In the genomic region with DNA sequence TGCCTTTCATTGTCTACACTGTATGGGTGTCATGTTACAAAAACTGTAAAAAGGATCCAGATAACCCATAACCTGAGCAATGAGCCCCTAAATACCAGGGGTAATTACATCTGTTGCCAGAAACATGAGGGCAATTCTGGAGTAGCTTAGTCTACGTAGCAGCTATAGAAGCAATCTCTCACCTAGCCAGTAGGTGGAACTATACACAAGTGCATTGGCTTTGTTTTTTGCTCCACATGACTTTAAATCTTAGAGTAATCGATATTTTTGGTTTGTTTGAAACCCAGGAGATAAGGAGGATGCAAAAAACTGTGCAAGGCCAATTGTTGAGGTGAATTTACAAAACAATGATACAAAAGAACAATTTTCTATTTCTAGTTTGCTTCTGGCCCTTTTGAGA, we compare ENCODE assay signal across 8 cellular contexts. TPM values are rescaled to one million over a fixed set of nuclear protein-coding genes. Genes with fewer than 3 reads are reported as not detected.
DNase-seq lines count a peak whose midpoint lies in the region; ATAC-seq, FAIRE-seq and TF ChIP-seq lines count a peak whose summit lies in the region.

No MANE protein-coding gene starts in this region.

- no peaks in the 10 kb centered on the region for H3K9me3 ChIP-seq in liver (ENCODE audit: control insufficient read depth in 4 of 4, low read length in 3 of 4)

- H3K4me1 Mint-ChIP-seq in Calu3 (ENCODE audit: low read depth, unreplicated experiment), result no peaks in the 10 kb centered on the region

- H3K27ac Mint-ChIP-seq in Calu3 (ENCODE audit: unreplicated experiment), result no peak overlapping the region

- H3K9me3 Mint-ChIP-seq in Calu3 (ENCODE audit: low read depth, unreplicated experiment), result no peaks in the 10 kb centered on the region

- WGBS in liver, result 6% methylated on average over 2 of the region's 2 CpGs

- no peak overlapping the region for H3K4me3 Mint-ChIP-seq in Calu3 (ENCODE audit: low read depth, unreplicated experiment)

- peak; percentile 18 for DNase-seq in Calu3
- DNase-seq in GM19239 (ENCODE audit: insufficient read length, low spot score), result peak; percentile 2
- peak; percentile 12 for DNase-seq in NCI-H2029 treated with DMSO at 0.1 percent for 48 hours (lab: John Stamatoyannopoulos, UW)
- peak; percentile 27 to 47 for DNase-seq in T47D (ENCODE audit: low read depth in 1 of 2, low spot score in 1 of 2)
- DNase-seq in mesenteric fat pad (ENCODE audit: low spot score), result no peak

- no peaks in the 10 kb centered on the region for H3K4me1 ChIP-seq in liver (ENCODE audit: control insufficient read depth in 4 of 4, insufficient read depth in 4 of 4, low read length in 3 of 4)

- TF ChIP-seq RAD21 in liver (IDR thresholded peaks at IDR 0.05), result peak; percentile 85 to 92

- H3K36me3 ChIP-seq in liver (ENCODE audit: control insufficient read depth in 4 of 4, insufficient read depth in 3 of 4, low read depth in 1 of 4, low read length in 3 of 4), result no peaks in the 10 kb centered on the region

- H3K4me3 ChIP-seq in liver (ENCODE audit: low read depth in 1 of 3, low read length in 3 of 3), result no peak overlapping the region

- CTCF ChIA-PET in Calu3 (lab: Charles Lee), result interaction anchor here (1.1 to 1.3 kb wide), 2 partner anchors 18 to 136 kb away, joined by 3 to 5 read pairs; no protein-coding TSS in a partner anchor

- BruUV-seq in Calu3 (replicated peaks; lab: Mats Ljungman, UMichigan), result no TSS peak

- FAIRE-seq in GM19239 (lab: Jason Lieb, UNC), result peak; percentile 93

- no peaks in the 10 kb centered on the region for H3K27me3 Mint-ChIP-seq in Calu3 (ENCODE audit: unreplicated experiment)

- in situ Hi-C loops in T47D (cut with HindIII; ENCODE audit: low pct_unique_long_range_greater_than_20kb, low sequenced_read_pairs), result no loop called here

- H3K36me3 Mint-ChIP-seq in Calu3 (ENCODE audit: insufficient read depth, unreplicated experiment), result no peaks in the 10 kb centered on the region

- intact Hi-C loops in Calu3 (cut with micrococcal nuclease; ENCODE audit: unreplicated experiment), result loop anchor here (5.0 kb wide), 1 partner anchor 896 kb away; no protein-coding TSS in a partner anchor

- ATAC-seq in HG02763 (IDR thresholded peaks at IDR 0.05; ENCODE audit: unreplicated experiment) (no peak), HG03439 (IDR thresholded peaks at IDR 0.05; ENCODE audit: unreplicated experiment) (no peak)

- TF ChIP-seq CTCF in Calu3 (IDR thresholded peaks at IDR 0.05; ENCODE audit: unreplicated experiment) (peak; percentile 59), liver (IDR thresholded peaks at IDR 0.05; ENCODE audit: low read depth, low read length, missing input control) (peak; percentile 69)

- no peak overlapping the region for H3K9ac ChIP-seq in liver (ENCODE audit: low read depth in 1 of 2, low read length in 2 of 2)

- H3K27me3 ChIP-seq in liver (ENCODE audit: control insufficient read depth in 4 of 4, insufficient read depth in 4 of 4, low read length in 3 of 4), result no peaks in the 10 kb centered on the region

- H3K27ac ChIP-seq in liver (ENCODE audit: low read depth in 1 of 2, low read length in 2 of 2), result no peak overlapping the region

TF ChIP-seq in liver, 16 proteins besides CTCF, POLR2A, EP300 and RAD21:
- TF ChIP-seq FOXA2 (IDR thresholded peaks at IDR 0.05), result no peak
- TF ChIP-seq, protein P1, sequence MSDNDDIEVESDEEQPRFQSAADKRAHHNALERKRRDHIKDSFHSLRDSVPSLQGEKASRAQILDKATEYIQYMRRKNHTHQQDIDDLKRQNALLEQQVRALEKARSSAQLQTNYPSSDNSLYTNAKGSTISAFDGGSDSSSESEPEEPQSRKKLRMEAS (IDR thresholded peaks at IDR 0.05), result no peak
- TF ChIP-seq EGR1 (IDR thresholded peaks at IDR 0.05; ENCODE audit: low read depth in 2 of 2), result no peak
- TF ChIP-seq TAF1 (conservative IDR thresholded peaks at IDR 0.05), result no peak

RNA-seq across cellular contexts. Expression of a gene that starts 57.5 kb away (rescaled TPM):
- not detected in 2 replicates for total RNA-seq in Calu3 (2022)
- under 1 TPM; 0.14 to 0.67 TPM for total RNA-seq in liver
- polyA plus RNA-seq in liver, result under 1 TPM; 0.59 to 0.61 TPM
- total RNA-seq in mesenteric fat pad, result 0.42 TPM
